ENCODE assay signal across 25 cellular contexts in the genomic region with DNA sequence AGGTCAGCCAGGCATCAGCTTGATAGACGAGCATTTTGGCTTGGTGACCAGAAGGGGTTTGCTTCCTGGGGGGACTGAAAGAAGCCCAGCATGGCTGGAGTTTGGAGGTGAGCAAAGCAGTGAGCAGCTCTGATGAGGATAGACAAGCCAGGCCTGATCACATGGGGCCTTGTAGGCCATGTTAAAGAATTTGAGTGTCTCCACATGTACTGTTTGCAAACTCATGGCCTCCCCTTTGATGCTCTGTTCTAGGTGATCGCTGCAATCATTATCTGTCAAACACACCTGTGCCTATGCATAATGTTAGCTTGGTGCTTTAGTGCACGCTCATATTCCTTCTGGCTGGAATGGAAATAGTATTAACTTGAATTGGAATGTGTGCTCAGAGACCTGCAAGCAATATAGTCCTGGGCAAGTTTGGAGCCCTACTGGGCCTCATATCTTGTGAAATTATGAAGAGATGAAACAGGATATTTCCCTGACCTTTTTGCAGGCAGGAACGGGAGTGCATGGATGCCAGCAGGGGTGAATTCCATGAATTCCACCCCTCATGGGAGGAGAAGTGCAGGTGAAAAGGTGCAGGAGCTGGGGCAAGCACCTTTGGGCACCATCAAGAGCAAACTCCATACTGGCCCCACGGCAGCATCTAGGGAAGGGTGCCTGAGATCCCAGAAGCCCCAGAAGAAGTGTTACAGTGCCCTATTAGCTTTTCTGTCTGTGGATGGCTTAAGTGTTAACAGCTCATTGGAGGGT.
A peak's percentile ranks its signal among the peaks of the same experiment; 100 is the strongest.
DNase-seq lines count a peak whose midpoint lies in the region; ATAC-seq, FAIRE-seq and TF ChIP-seq lines count a peak whose summit lies in the region.
"Had no signal": no experiment of that assay in that cellular context is flagged by ENCODE, and none has a peak within 500 bp of the region (broad histone marks: within the 10 kb centered on the region; RNA-seq: fewer than 3 reads in every experiment).

No MANE protein-coding gene starts in this region.

- no peaks in the 10 kb centered on the region for H3K9me3 Mint-ChIP-seq in endodermal cell
- H3K9me3 Mint-ChIP-seq: CD4-positive, alpha-beta T cell; CD8-positive, alpha-beta memory T cell; H9 had no signal

- no peak overlapping the region for H3K4me3 ChIP-seq in endodermal cell (ENCODE audit: low read length)
- H3K4me3 ChIP-seq: A549; BLaER1 treated with 17β-estradiol and CSF1 and Interleukin-3, amounts not matched to agents 10 nM and 100 nM; GM12878; GM23248 had no signal

- WGBS in endodermal cell (ENCODE audit: insufficient coverage in 1 of 2, insufficient read length in 1 of 2), 2 experiments = 72 to 74% methylated on average over 5 of the region's 5 CpGs

- peak overlapping the region; percentile 10 for H3K4me3 Mint-ChIP-seq in T-helper 17 cell
- no peak overlapping the region for H3K4me3 Mint-ChIP-seq in endodermal cell
- H3K4me3 Mint-ChIP-seq: CD14-positive monocyte; CD4-positive, alpha-beta T cell; CD8-positive, alpha-beta memory T cell; H9 had no signal

- H3K9me3 ChIP-seq in T-helper 17 cell (ENCODE audit: control insufficient read depth, low read length, poor library complexity, severe bottlenecking) = no peaks in the 10 kb centered on the region
- peaks cover 8% of the 10 kb centered on the region for H3K9me3 ChIP-seq in endodermal cell (ENCODE audit: control insufficient read depth, low read length)
- H3K9me3 ChIP-seq: A549, BE2C had no signal

- H3K36me3 ChIP-seq in endodermal cell (ENCODE audit: control insufficient read depth, insufficient read depth, low read length) = no peaks in the 10 kb centered on the region
- H3K36me3 ChIP-seq: BE2C; BLaER1 treated with 17β-estradiol and CSF1 and Interleukin-3, amounts not matched to agents 10 nM and 100 nM had no signal

- H3K4me1 ChIP-seq in endodermal cell (ENCODE audit: control insufficient read depth, insufficient read depth, low read length) = no peaks in the 10 kb centered on the region
- H3K4me1 ChIP-seq: A549; BE2C; BLaER1 treated with 17β-estradiol and CSF1 and Interleukin-3, amounts not matched to agents 10 nM and 100 nM had no signal

- no peak overlapping the region for H3K9ac ChIP-seq in endodermal cell (ENCODE audit: extremely low read depth, low read length, poor library complexity, severe bottlenecking)
- H3K9ac ChIP-seq: BLaER1 treated with 17β-estradiol and CSF1 and Interleukin-3, amounts not matched to agents 10 nM and 100 nM; GM23248 had no signal

- H3K27ac Mint-ChIP-seq in T-helper 17 cell (no peak overlapping the region), endodermal cell (no peak overlapping the region)
- H3K27ac Mint-ChIP-seq: CD14-positive monocyte; CD4-positive, alpha-beta T cell; CD8-positive, alpha-beta memory T cell had no signal

- H3K27me3 Mint-ChIP-seq in T-helper 17 cell = no peaks in the 10 kb centered on the region
- H3K27me3 Mint-ChIP-seq in endodermal cell (ENCODE audit: insufficient read depth) = no peaks in the 10 kb centered on the region
- H3K27me3 Mint-ChIP-seq: CD8-positive, alpha-beta memory T cell had no signal

- no peak for DNase-seq in HTR-8/SVneo (ENCODE audit: insufficient read length, low spot score)
- no peak for DNase-seq in T-helper 17 cell
- DNase-seq in endodermal cell = peak; percentile 56
- DNase-seq in RCC 7860 (ENCODE audit: low spot score) = no peak
- DNase-seq: 8988T; ACHN; AML-193; BE2C; CD4-positive, alpha-beta T cell; CD8-positive, alpha-beta memory T cell; DMS 273 treated with DMSO at 0.1 percent for 48 hours; DMS79; EL; GDM1; GM23248; H9 had no signal

- no peaks in the 10 kb centered on the region for H3K27me3 ChIP-seq in endodermal cell (ENCODE audit: control insufficient read depth, insufficient read depth, low read length, poor library complexity, severe bottlenecking)
- H3K27me3 ChIP-seq: BE2C; BLaER1 treated with 17β-estradiol and CSF1 and Interleukin-3, amounts not matched to agents 10 nM and 100 nM had no signal

- ATAC-seq in T-helper 17 cell (no peak), GM19324 (IDR thresholded peaks at IDR 0.05; ENCODE audit: low FRiP score, unreplicated experiment) (no peak), HG03521 (IDR thresholded peaks at IDR 0.05; ENCODE audit: unreplicated experiment) (no peak)
- ATAC-seq: A549, GM12878, HCT116 had no signal

- H3K36me3 Mint-ChIP-seq in T-helper 17 cell (ENCODE audit: low read depth) = no peaks in the 10 kb centered on the region
- H3K36me3 Mint-ChIP-seq in endodermal cell (ENCODE audit: low read depth) = no peaks in the 10 kb centered on the region
- H3K36me3 Mint-ChIP-seq: CD14-positive monocyte; CD8-positive, alpha-beta memory T cell had no signal

- FAIRE-seq in HTR-8/SVneo (lab: Jason Lieb, UNC) (peak; percentile 49), RCC 7860 (lab: Jason Lieb, UNC) (no peak)
- FAIRE-seq: A549, D721Med, GM12878, GM18507 had no signal

- H3K27ac ChIP-seq in endodermal cell (ENCODE audit: low read depth, low read length) = no peak overlapping the region
- H3K27ac ChIP-seq: A549; BLaER1 treated with 17β-estradiol and CSF1 and Interleukin-3, amounts not matched to agents 10 nM and 100 nM; GM23248 had no signal

- H3K4me1 Mint-ChIP-seq in T-helper 17 cell (no peaks in the 10 kb centered on the region), endodermal cell (peaks cover 17% of the 10 kb centered on the region)
- H3K4me1 Mint-ChIP-seq: CD14-positive monocyte; CD8-positive, alpha-beta memory T cell had no signal

- TF ChIP-seq CTCF in endodermal cell (conservative IDR thresholded peaks at IDR 0.05) = no peak
